8 cellular contexts compared by ENCODE assay signal in genomic region chr2:60627412-60627811, GRCh38.
"Had no signal": no experiment of that assay in that cellular context is flagged by ENCODE, and none has a peak within 500 bp of the region (broad histone marks: within the 10 kb centered on the region; RNA-seq: fewer than 3 reads in every experiment).

No MANE protein-coding gene starts in this region.

- H3K36me3 Mint-ChIP-seq: IgD-negative memory B cell had no signal

- H3K4me3 Mint-ChIP-seq: IgD-negative memory B cell had no signal

- H3K4me3 ChIP-seq: K562 had no signal

- ATAC-seq: HepG2, K562 had no signal

- DNase-seq: IMR-90, KBM-7, KG1 had no signal

- FAIRE-seq: HepG2, HTR-8/SVneo, K562 had no signal

- H3K27ac ChIP-seq: HL-60 had no signal

- H3K9me3 Mint-ChIP-seq: IgD-negative memory B cell had no signal
